ENCODE assay signal across 10 cellular contexts in the genomic region with DNA sequence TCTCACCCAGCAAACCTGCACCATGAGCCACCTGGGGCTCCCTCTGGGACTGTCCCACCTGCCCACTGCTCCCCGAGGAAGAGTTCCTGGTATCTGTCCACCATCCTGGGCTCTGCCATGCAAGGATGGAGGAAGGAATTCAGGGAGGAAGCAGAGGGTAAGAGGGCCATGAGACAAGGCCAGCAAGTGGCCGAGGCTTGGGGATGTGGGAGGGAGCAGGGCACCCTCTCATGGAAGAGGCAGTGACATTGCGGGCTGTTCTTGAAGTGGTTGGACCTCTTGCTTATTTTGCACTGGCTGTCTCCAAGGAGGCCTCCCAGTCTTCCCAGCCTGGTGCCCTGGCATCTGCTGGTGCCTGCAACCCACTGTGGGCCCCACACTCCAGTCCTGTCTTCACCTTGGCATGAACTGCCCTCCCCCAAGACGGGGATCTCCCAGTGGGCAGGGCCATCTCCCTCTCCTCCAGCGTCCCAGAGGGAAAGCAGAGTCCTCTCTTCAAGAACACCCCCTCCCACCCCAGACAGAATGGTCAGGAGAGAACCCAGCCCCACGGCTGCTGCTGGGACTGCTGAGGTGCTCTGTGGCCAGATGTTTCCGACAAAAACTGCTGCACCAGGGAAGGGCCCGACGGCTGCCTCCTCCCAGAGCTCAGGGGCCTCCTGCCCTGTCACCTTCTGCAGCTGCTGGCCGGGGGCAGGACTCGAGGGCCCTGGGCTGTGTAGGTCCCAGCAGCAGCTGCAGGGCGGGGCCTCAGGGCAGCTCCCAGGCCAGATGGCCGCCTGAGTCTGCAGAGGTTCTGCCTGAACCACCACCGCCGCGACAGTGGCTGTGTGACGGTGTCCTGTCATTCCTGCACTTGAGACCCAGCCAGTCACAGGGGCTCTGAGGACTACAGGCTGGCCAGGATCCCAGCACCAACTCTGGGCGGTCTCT. TPM values are rescaled to one million over a fixed set of nuclear protein-coding genes. Genes with fewer than 3 reads are reported as not detected.
DNase-seq lines count a peak whose midpoint lies in the region; ATAC-seq and TF ChIP-seq lines count a peak whose summit lies in the region.
"Had no signal": no experiment of that assay in that cellular context is flagged by ENCODE, and none has a peak within 500 bp of the region (broad histone marks: within the 10 kb centered on the region; RNA-seq: fewer than 3 reads in every experiment).

No MANE protein-coding gene starts in this region.

- intact Hi-C loops in dorsolateral prefrontal cortex (cut with DNase I): no loop called here

- no peak overlapping the region for H3K18ac ChIP-seq in neuronal stem cell (ENCODE audit: low read length)

- H2AFZ ChIP-seq in neuronal stem cell (ENCODE audit: low read length): peak overlapping the region; percentile 74

- H3K36me3 ChIP-seq in CD8-positive, alpha-beta memory T cell (ENCODE audit: insufficient read depth, low read length): no peaks in the 10 kb centered on the region
- H3K36me3 ChIP-seq in endodermal cell (ENCODE audit: control insufficient read depth, insufficient read depth, low read length) (no peaks in the 10 kb centered on the region), neuronal stem cell (replicated peaks in 1 of 2; ENCODE audit: control insufficient read depth in 2 of 2, insufficient read depth in 2 of 2, low read length in 2 of 2) (peaks cover 2 to 13% of the 10 kb centered on the region in 2 donors)

- H2AK5ac ChIP-seq in neuronal stem cell (ENCODE audit: low read depth, low read length): peak overlapping the region; percentile 20

- H3K27me3 Mint-ChIP-seq in CD8-positive, alpha-beta memory T cell: no peaks in the 10 kb centered on the region
- H3K27me3 Mint-ChIP-seq in endodermal cell (ENCODE audit: insufficient read depth) (peaks cover 37% of the 10 kb centered on the region), endothelial cell (ENCODE audit: unreplicated experiment) (peaks cover 30% of the 10 kb centered on the region)

- no peak overlapping the region for H3K23ac ChIP-seq in neuronal stem cell (ENCODE audit: low read depth, low read length, poor library complexity)

- H4K91ac ChIP-seq in neuronal stem cell (ENCODE audit: low read depth, low read length, poor library complexity): no peak overlapping the region

- H3K36me3 Mint-ChIP-seq in CD8-positive, alpha-beta memory T cell: peaks cover 0 to 8% (median 0%) of the 10 kb centered on the region in 3 donors
- H3K36me3 Mint-ChIP-seq in endodermal cell (ENCODE audit: low read depth): peaks cover 2% of the 10 kb centered on the region
- H3K36me3 Mint-ChIP-seq in endothelial cell (ENCODE audit: low read depth, unreplicated experiment): peaks cover 5% of the 10 kb centered on the region

- H4K8ac ChIP-seq in neuronal stem cell (ENCODE audit: low read depth, low read length): no peak overlapping the region

- POLR2A ChIA-PET in CD8-positive, alpha-beta memory T cell (lab: Charles Lee): no interaction called here

- H3K27ac Mint-ChIP-seq in CD8-positive, alpha-beta memory T cell: peak overlapping the region in 6 of 8 donors; percentile 39 to 97 (median 80)
- H3K27ac Mint-ChIP-seq in endodermal cell (no peak overlapping the region), endothelial cell (ENCODE audit: unreplicated experiment) (no peak overlapping the region)

- DNase-seq in CD8-positive, alpha-beta memory T cell: no peak
- peak; percentile 61 for DNase-seq in NCI-H146 (lab: John Stamatoyannopoulos, UW)
- peak; percentile 69 for DNase-seq in endodermal cell
- DNase-seq in neuronal stem cell (ENCODE audit: low spot score): no peak
- no peak for DNase-seq in endothelial cell (ENCODE audit: low spot score)
- no peak for DNase-seq in stimulated activated CD4-positive, alpha-beta T cell treated with anti-CD3 and anti-CD28 coated beads, Interleukin-15, amount 100 ng/mL, for 24 hours
- DNase-seq in dorsolateral prefrontal cortex: no peak
- DNase-seq: activated CD4-positive, alpha-beta T cell treated with anti-CD3 and anti-CD28 coated beads, Interleukin-2, amount 50 U/mL, for 4 hours; NCI-H1417 treated with DMSO at 0.1 percent for 48 hours had no signal

- H3K79me1 ChIP-seq in neuronal stem cell (ENCODE audit: low read depth, low read length): peaks cover 19% of the 10 kb centered on the region

- no peaks in the 10 kb centered on the region for H3K9me3 ChIP-seq in CD8-positive, alpha-beta memory T cell (ENCODE audit: low read length)
- H3K9me3 ChIP-seq in endodermal cell (ENCODE audit: control insufficient read depth, low read length) (no peaks in the 10 kb centered on the region), neuronal stem cell (replicated peaks in 1 of 2; ENCODE audit: control insufficient read depth in 2 of 2, insufficient read depth in 1 of 2, low read depth in 1 of 2, low read length in 2 of 2) (peaks cover 0 to 1% of the 10 kb centered on the region in 2 donors)

- peak overlapping the region in 6 of 7 donors; percentile 55 to 85 (median 77) for H3K4me3 Mint-ChIP-seq in CD8-positive, alpha-beta memory T cell
- H3K4me3 Mint-ChIP-seq in endodermal cell (peak overlapping the region; percentile 65), endothelial cell (ENCODE audit: unreplicated experiment) (no peak overlapping the region)

- no peak overlapping the region for H3K4me3 ChIP-seq in CD8-positive, alpha-beta memory T cell (ENCODE audit: low read length)
- no peak overlapping the region for H3K4me3 ChIP-seq in endodermal cell (ENCODE audit: low read length)
- no peak overlapping the region for H3K4me3 ChIP-seq in neuronal stem cell (ENCODE audit: low read length in 2 of 2)
- H3K4me3 ChIP-seq in dorsolateral prefrontal cortex: no peak overlapping the region

- H3K4me2 ChIP-seq in neuronal stem cell (ENCODE audit: insufficient read depth, low read length, poor library complexity, severe bottlenecking): no peak overlapping the region

- H3K27ac ChIP-seq in CD8-positive, alpha-beta memory T cell (ENCODE audit: low read depth, low read length): no peak overlapping the region
- H3K27ac ChIP-seq in endodermal cell (ENCODE audit: low read depth, low read length) (no peak overlapping the region), neuronal stem cell (replicated peaks; ENCODE audit: low read length) (no peak overlapping the region), dorsolateral prefrontal cortex (peak overlapping the region in 13 of 59 donors; percentile 2 to 90 (median 16))

- TF ChIP-seq CTCF in endodermal cell (conservative IDR thresholded peaks at IDR 0.05) (no peak), endothelial cell (IDR thresholded peaks at IDR 0.05; ENCODE audit: unreplicated experiment) (no peak), dorsolateral prefrontal cortex (IDR thresholded peaks at IDR 0.05 in 54 of 56, conservative IDR thresholded peaks at IDR 0.05 in 2 of 56; ENCODE audit: low read depth in 1 of 56, partially characterized antibody in 56 of 56) (no peak)

- H2BK12ac ChIP-seq in neuronal stem cell (ENCODE audit: low read length): no peak overlapping the region

- H3K9ac ChIP-seq in endodermal cell (ENCODE audit: extremely low read depth, low read length, poor library complexity, severe bottlenecking) (no peak overlapping the region), neuronal stem cell (ENCODE audit: low read depth, low read length, poor library complexity) (no peak overlapping the region)

- H3K27me3 ChIP-seq in CD8-positive, alpha-beta memory T cell (ENCODE audit: insufficient read depth, low read length, poor library complexity, severe bottlenecking): no peaks in the 10 kb centered on the region
- H3K27me3 ChIP-seq in endodermal cell (ENCODE audit: control insufficient read depth, insufficient read depth, low read length, poor library complexity, severe bottlenecking) (peaks cover 13% of the 10 kb centered on the region), neuronal stem cell (ENCODE audit: control insufficient read depth in 3 of 3, insufficient read depth in 3 of 3, low read depth in 1 of 3, low read length in 3 of 3) (peaks cover 19 to 62% (median 52%) of the 10 kb centered on the region in 3 experiments), dorsolateral prefrontal cortex (peaks cover 0 to 4% (median 0%) of the 10 kb centered on the region in 45 donors)

- H3K4ac ChIP-seq in neuronal stem cell (ENCODE audit: low read length): no peak overlapping the region

- peaks cover 48% of the 10 kb centered on the region for H3K4me1 ChIP-seq in CD8-positive, alpha-beta memory T cell (ENCODE audit: insufficient read depth, low read length)
- H3K4me1 ChIP-seq in endodermal cell (ENCODE audit: control insufficient read depth, insufficient read depth, low read length): peaks cover 21% of the 10 kb centered on the region
- H3K4me1 ChIP-seq in neuronal stem cell (ENCODE audit: control insufficient read depth in 2 of 2, insufficient read depth in 1 of 2, low read depth in 1 of 2, low read length in 2 of 2): peaks cover 25 to 52% of the 10 kb centered on the region in 2 donors

- CTCF ChIA-PET in CD8-positive, alpha-beta memory T cell (lab: Charles Lee): no interaction called here

- no peak overlapping the region for H2BK120ac ChIP-seq in neuronal stem cell (ENCODE audit: low read depth, low read length)

- H2BK15ac ChIP-seq in neuronal stem cell (ENCODE audit: low read length): no peak overlapping the region

- no peaks in the 10 kb centered on the region for H3K9me3 Mint-ChIP-seq in CD8-positive, alpha-beta memory T cell
- H3K9me3 Mint-ChIP-seq in endodermal cell: no peaks in the 10 kb centered on the region
- no peaks in the 10 kb centered on the region for H3K9me3 Mint-ChIP-seq in endothelial cell (ENCODE audit: unreplicated experiment)

- peaks cover 36 to 69% (median 40%) of the 10 kb centered on the region in 3 donors for H3K4me1 Mint-ChIP-seq in CD8-positive, alpha-beta memory T cell
- peaks cover 30% of the 10 kb centered on the region for H3K4me1 Mint-ChIP-seq in endodermal cell
- peaks cover 31% of the 10 kb centered on the region for H3K4me1 Mint-ChIP-seq in endothelial cell (ENCODE audit: unreplicated experiment)

- no peak overlapping the region for H2BK5ac ChIP-seq in neuronal stem cell (ENCODE audit: low read length)

- WGBS in endodermal cell (ENCODE audit: insufficient coverage in 1 of 2, insufficient read length in 1 of 2), 2 experiments: 62 to 71% methylated on average over 11 to 18 of the region's 18 CpGs
- WGBS in neuronal stem cell (ENCODE audit: extremely low coverage in 2 of 2, insufficient read length in 2 of 2, insufficient replicate concordance in 1 of 2), 2 donors: no CpG with 5 or more reads among the region's 18 CpGs

- no peak for ATAC-seq in GM21717 (IDR thresholded peaks at IDR 0.05; ENCODE audit: unreplicated experiment)

- no peak overlapping the region for H3K14ac ChIP-seq in neuronal stem cell (ENCODE audit: low read length)

RNA-seq across cellular contexts. Expression of a gene that starts 1.8 kb away (rescaled TPM):
- 100 to 1,000 TPM; 147 to 150 TPM for total RNA-seq in CD8-positive, alpha-beta memory T cell
- 34.1 TPM for polyA plus RNA-seq in CD8-positive, alpha-beta memory T cell
- total RNA-seq in endodermal cell: 100 to 1,000 TPM; 133 to 152 TPM
- 103 TPM for polyA plus RNA-seq in endodermal cell (2013, experiment 1 of 2)
- polyA plus RNA-seq in endodermal cell (2013, experiment 2 of 2): 95.5 TPM
- polyA plus RNA-seq in neuronal stem cell (2013, experiment 1 of 2): 84.4 TPM
- 82.3 TPM for polyA plus RNA-seq in neuronal stem cell (2013, experiment 2 of 2)
- 133 TPM for total RNA-seq in endothelial cell (ENCODE audit: unreplicated experiment)
- total RNA-seq in dorsolateral prefrontal cortex: 100 to 1,000 TPM in 5 of 120 experiments, 10 to 100 TPM in 115; 63.1 to 111 (median 79.7) TPM

RNA-seq across cellular contexts. Expression of a gene that starts 3.5 kb away (rescaled TPM):
- total RNA-seq in CD8-positive, alpha-beta memory T cell: 1 to 10 TPM; 3.3 to 3.5 TPM
- 2.7 TPM for polyA plus RNA-seq in CD8-positive, alpha-beta memory T cell
- total RNA-seq in endodermal cell: 1 to 10 TPM; 7.7 to 8.4 TPM
- 2.4 TPM for polyA plus RNA-seq in endodermal cell (2013, experiment 1 of 2)
- 2.6 TPM for polyA plus RNA-seq in endodermal cell (2013, experiment 2 of 2)
- 0.95 TPM for polyA plus RNA-seq in neuronal stem cell (2013, experiment 1 of 2)
- polyA plus RNA-seq in neuronal stem cell (2013, experiment 2 of 2): 0.87 TPM
- 2.4 TPM for total RNA-seq in endothelial cell (ENCODE audit: unreplicated experiment)
- 1 to 10 TPM in 49 of 120 experiments, under 1 TPM in 71; 0.32 to 3.2 (median 0.91) TPM for total RNA-seq in dorsolateral prefrontal cortex

RNA-seq across cellular contexts. Expression of a gene that starts 44.4 kb away (rescaled TPM):
- 100 to 1,000 TPM; 150 to 175 TPM for total RNA-seq in CD8-positive, alpha-beta memory T cell
- polyA plus RNA-seq in CD8-positive, alpha-beta memory T cell: 227 TPM
- total RNA-seq in endodermal cell (10 to 100 TPM; 82.5 to 87.3 TPM), endothelial cell (ENCODE audit: unreplicated experiment) (84.3 TPM), dorsolateral prefrontal cortex (10 to 100 TPM; 23.3 to 52.5 (median 36.1) TPM)
- polyA plus RNA-seq in endodermal cell (2013, experiment 1 of 2): 89.7 TPM
- 92.2 TPM for polyA plus RNA-seq in endodermal cell (2013, experiment 2 of 2)
- polyA plus RNA-seq in neuronal stem cell (2013, experiment 1 of 2): 109 TPM
- 114 TPM for polyA plus RNA-seq in neuronal stem cell (2013, experiment 2 of 2)

Comparison
In these comparisons a context has a peak if more than half of its experiments do, and no peak if none do; other contexts are left out.
1. DNase-seq: peak in NCI-H146 (single experiment) and endodermal cell (single experiment); none in CD8-positive, alpha-beta memory T cell (0 of 5), neuronal stem cell (single experiment), endothelial cell (single experiment), stimulated activated CD4-positive, alpha-beta T cell treated with anti-CD3 and anti-CD28 coated beads, Interleukin-15, amount 100 ng/mL, for 24 hours (single experiment) and dorsolateral prefrontal cortex (0 of 10).
2. H3K27ac Mint-ChIP-seq: peak in CD8-positive, alpha-beta memory T cell (6 of 8); none in endodermal cell (single experiment) and endothelial cell (single experiment).